Comparison of ENCODE assay signal across 1 cellular context in genomic region chr10:86400705-86401587, GRCh38.
A peak's percentile ranks its signal among the peaks of the same experiment; 100 is the strongest.
TF ChIP-seq lines count a peak whose summit lies in the region.

No MANE protein-coding gene starts in this region.

TF ChIP-seq in HepG2, 621 proteins besides CTCF, POLR2A, EP300 and RAD21 (continued from another document and continues in another):
- TF ChIP-seq ZNF446 (CRISPR knock-in tag; IDR thresholded peaks at IDR 0.05) (no peak), NCOA2 (CRISPR knock-in tag; IDR thresholded peaks at IDR 0.05) (no peak), ZNF362 (CRISPR knock-in tag; IDR thresholded peaks at IDR 0.05; ENCODE audit: borderline replicate concordance) (no peak), PBX2 (CRISPR knock-in tag; IDR thresholded peaks at IDR 0.05) (no peak), GATAD1 (CRISPR knock-in tag; IDR thresholded peaks at IDR 0.05) (no peak), KLF6 (CRISPR knock-in tag; IDR thresholded peaks at IDR 0.05) (0 out of 2 replicates have a peak, but pooled peaks have one; percentile 17), KMT2A (CRISPR knock-in tag; IDR thresholded peaks at IDR 0.05) (no peak), MIXL1 (CRISPR knock-in tag; IDR thresholded peaks at IDR 0.05) (no peak), MED13 (CRISPR knock-in tag; IDR thresholded peaks at IDR 0.05) (0 out of 2 replicates have a peak, but pooled peaks have one; percentile 48), ZNF564 (CRISPR knock-in tag; IDR thresholded peaks at IDR 0.05) (no peak), ZNF737 (CRISPR knock-in tag; IDR thresholded peaks at IDR 0.05; ENCODE audit: borderline replicate concordance) (no peak), FOSL2 (CRISPR knock-in tag; IDR thresholded peaks at IDR 0.05) (no peak; the same call in none of the 2 replicates), KLF12 (CRISPR knock-in tag; IDR thresholded peaks at IDR 0.05; ENCODE audit: borderline replicate concordance) (no peak), ZFP62 (CRISPR knock-in tag; IDR thresholded peaks at IDR 0.05) (no peak), AHR (CRISPR knock-in tag; IDR thresholded peaks at IDR 0.05) (no peak), ZNF30 (CRISPR knock-in tag; IDR thresholded peaks at IDR 0.05) (no peak), ZNF550 (CRISPR knock-in tag; IDR thresholded peaks at IDR 0.05; ENCODE audit: borderline replicate concordance) (no peak), ZNF597 (CRISPR knock-in tag; IDR thresholded peaks at IDR 0.05) (no peak), ZNF75D (CRISPR knock-in tag; IDR thresholded peaks at IDR 0.05; ENCODE audit: borderline replicate concordance) (peak; percentile 40; the same call in 1 of the 2 replicates), UBTF (CRISPR knock-in tag; IDR thresholded peaks at IDR 0.05) (peak; percentile 16; the same call in 1 of the 2 replicates), ATAD3A (CRISPR knock-in tag; IDR thresholded peaks at IDR 0.05) (no peak), LCORL (IDR thresholded peaks at IDR 0.05) (no peak), LCORL (CRISPR knock-in tag; IDR thresholded peaks at IDR 0.05) (no peak; the same call in 1 of the 2 replicates), ZNF326 (CRISPR knock-in tag; IDR thresholded peaks at IDR 0.05; ENCODE audit: borderline replicate concordance) (no peak), ZNF691 (CRISPR knock-in tag; IDR thresholded peaks at IDR 0.05; ENCODE audit: borderline replicate concordance, low read depth) (0 out of 2 replicates have a peak, but pooled peaks have one; percentile 59), ZMAT3 (CRISPR knock-in tag; conservative IDR thresholded peaks at IDR 0.05) (peak; percentile 28; the same call in 1 of the 2 replicates), TRIM22 (IDR thresholded peaks at IDR 0.05) (no peak), ZNF253 (CRISPR knock-in tag; IDR thresholded peaks at IDR 0.05; ENCODE audit: borderline replicate concordance) (no peak), ZNF281 (CRISPR knock-in tag; IDR thresholded peaks at IDR 0.05; ENCODE audit: borderline replicate concordance) (peak; percentile 31; the same call in 1 of the 2 replicates), ZFP36L2 (CRISPR knock-in tag; IDR thresholded peaks at IDR 0.05) (no peak), TFAP4 (IDR thresholded peaks at IDR 0.05; ENCODE audit: borderline replicate concordance, low read depth) (no peak), ZNF776 (CRISPR knock-in tag; IDR thresholded peaks at IDR 0.05) (0 out of 2 replicates have a peak, but pooled peaks have one; percentile 56), ZNF614 (CRISPR knock-in tag; IDR thresholded peaks at IDR 0.05; ENCODE audit: borderline replicate concordance) (no peak), NPAS2 (CRISPR knock-in tag; IDR thresholded peaks at IDR 0.05; ENCODE audit: borderline replicate concordance) (no peak), ZNF460 (CRISPR knock-in tag; IDR thresholded peaks at IDR 0.05; ENCODE audit: borderline replicate concordance) (no peak), KDM5B (CRISPR knock-in tag; IDR thresholded peaks at IDR 0.05; ENCODE audit: borderline replicate concordance) (no peak; the same call in none of the 2 replicates), ZNF678 (CRISPR knock-in tag; IDR thresholded peaks at IDR 0.05) (0 out of 2 replicates have a peak, but pooled peaks have one; percentile 92), ARID2 (CRISPR knock-in tag; IDR thresholded peaks at IDR 0.05; ENCODE audit: borderline replicate concordance) (no peak), ZNF343 (CRISPR knock-in tag; IDR thresholded peaks at IDR 0.05) (no peak), MBD4 (IDR thresholded peaks at IDR 0.05; ENCODE audit: borderline replicate concordance, low read length) (no peak), SP140L (CRISPR knock-in tag; IDR thresholded peaks at IDR 0.05; ENCODE audit: borderline replicate concordance) (no peak), ZNF557 (CRISPR knock-in tag; IDR thresholded peaks at IDR 0.05) (no peak), ETV6 (CRISPR knock-in tag; conservative IDR thresholded peaks at IDR 0.05) (no peak), CREBL2 (CRISPR knock-in tag; IDR thresholded peaks at IDR 0.05; ENCODE audit: borderline replicate concordance) (no peak)
- TF ChIP-seq, protein P1, sequence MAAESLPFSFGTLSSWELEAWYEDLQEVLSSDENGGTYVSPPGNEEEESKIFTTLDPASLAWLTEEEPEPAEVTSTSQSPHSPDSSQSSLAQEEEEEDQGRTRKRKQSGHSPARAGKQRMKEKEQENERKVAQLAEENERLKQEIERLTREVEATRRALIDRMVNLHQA (CRISPR knock-in tag; IDR thresholded peaks at IDR 0.05) = no peak
- TF ChIP-seq, protein P2, sequence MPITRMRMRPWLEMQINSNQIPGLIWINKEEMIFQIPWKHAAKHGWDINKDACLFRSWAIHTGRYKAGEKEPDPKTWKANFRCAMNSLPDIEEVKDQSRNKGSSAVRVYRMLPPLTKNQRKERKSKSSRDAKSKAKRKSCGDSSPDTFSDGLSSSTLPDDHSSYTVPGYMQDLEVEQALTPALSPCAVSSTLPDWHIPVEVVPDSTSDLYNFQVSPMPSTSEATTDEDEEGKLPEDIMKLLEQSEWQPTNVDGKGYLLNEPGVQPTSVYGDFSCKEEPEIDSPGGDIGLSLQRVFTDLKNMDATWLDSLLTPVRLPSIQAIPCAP (CRISPR knock-in tag; IDR thresholded peaks at IDR 0.05; ENCODE audit: low read depth) = peak; percentile 10; the same call in 1 of the 2 replicates
- TF ChIP-seq, protein P3, sequence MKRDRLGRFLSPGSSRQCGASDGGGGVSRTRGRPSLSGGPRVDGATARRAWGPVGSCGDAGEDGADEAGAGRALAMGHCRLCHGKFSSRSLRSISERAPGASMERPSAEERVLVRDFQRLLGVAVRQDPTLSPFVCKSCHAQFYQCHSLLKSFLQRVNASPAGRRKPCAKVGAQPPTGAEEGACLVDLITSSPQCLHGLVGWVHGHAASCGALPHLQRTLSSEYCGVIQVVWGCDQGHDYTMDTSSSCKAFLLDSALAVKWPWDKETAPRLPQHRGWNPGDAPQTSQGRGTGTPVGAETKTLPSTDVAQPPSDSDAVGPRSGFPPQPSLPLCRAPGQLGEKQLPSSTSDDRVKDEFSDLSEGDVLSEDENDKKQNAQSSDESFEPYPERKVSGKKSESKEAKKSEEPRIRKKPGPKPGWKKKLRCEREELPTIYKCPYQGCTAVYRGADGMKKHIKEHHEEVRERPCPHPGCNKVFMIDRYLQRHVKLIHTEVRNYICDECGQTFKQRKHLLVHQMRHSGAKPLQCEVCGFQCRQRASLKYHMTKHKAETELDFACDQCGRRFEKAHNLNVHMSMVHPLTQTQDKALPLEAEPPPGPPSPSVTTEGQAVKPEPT (CRISPR knock-in tag; IDR thresholded peaks at IDR 0.05; ENCODE audit: low read depth) = no peak
- TF ChIP-seq, protein P4, sequence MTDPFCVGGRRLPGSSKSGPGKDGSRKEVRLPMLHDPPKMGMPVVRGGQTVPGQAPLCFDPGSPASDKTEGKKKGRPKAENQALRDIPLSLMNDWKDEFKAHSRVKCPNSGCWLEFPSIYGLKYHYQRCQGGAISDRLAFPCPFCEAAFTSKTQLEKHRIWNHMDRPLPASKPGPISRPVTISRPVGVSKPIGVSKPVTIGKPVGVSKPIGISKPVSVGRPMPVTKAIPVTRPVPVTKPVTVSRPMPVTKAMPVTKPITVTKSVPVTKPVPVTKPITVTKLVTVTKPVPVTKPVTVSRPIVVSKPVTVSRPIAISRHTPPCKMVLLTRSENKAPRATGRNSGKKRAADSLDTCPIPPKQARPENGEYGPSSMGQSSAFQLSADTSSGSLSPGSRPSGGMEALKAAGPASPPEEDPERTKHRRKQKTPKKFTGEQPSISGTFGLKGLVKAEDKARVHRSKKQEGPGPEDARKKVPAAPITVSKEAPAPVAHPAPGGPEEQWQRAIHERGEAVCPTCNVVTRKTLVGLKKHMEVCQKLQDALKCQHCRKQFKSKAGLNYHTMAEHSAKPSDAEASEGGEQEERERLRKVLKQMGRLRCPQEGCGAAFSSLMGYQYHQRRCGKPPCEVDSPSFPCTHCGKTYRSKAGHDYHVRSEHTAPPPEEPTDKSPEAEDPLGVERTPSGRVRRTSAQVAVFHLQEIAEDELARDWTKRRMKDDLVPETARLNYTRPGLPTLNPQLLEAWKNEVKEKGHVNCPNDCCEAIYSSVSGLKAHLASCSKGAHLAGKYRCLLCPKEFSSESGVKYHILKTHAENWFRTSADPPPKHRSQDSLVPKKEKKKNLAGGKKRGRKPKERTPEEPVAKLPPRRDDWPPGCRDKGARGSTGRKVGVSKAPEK (CRISPR knock-in tag; IDR thresholded peaks at IDR 0.05; ENCODE audit: borderline replicate concordance) = no peak; the same call in 1 of the 2 replicates
